ENCODE assay signal across 26 cellular contexts in the genomic region with DNA sequence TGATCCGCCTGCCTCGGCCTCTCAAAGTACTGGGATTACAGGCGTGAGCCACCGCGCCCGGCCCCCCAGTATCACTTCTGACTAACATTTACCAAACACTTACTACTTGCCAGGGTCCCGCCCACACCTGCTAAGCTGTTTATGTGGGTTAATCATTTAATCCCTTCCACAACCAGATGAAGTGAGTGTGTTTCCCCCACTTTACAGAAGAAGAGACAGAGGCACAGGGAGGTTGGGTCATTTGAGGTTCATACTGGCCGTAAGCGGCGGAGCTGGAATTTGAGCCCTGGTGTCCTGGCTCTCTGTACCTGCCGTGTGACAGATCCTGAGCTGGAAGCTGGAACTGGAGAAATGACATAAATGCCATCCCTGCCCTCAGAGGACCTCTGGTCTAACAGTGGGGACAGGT. TPM values are rescaled to one million over a fixed set of nuclear protein-coding genes. Genes with fewer than 3 reads are reported as not detected.
DNase-seq lines count a peak whose midpoint lies in the region; ATAC-seq and TF ChIP-seq lines count a peak whose summit lies in the region.
"Had no signal": no experiment of that assay in that cellular context is flagged by ENCODE, and none has a peak within 500 bp of the region (broad histone marks: within the 10 kb centered on the region; RNA-seq: fewer than 3 reads in every experiment).

No MANE protein-coding gene starts in this region.

- RAD21 ChIA-PET in HCT116 (lab: Charles Lee; ENCODE audit: low non-redundant PET in 1 of 2, low total read pairs in 2 of 2, uncharacterized antibody in 2 of 2, unreplicated experiment in 2 of 2) = no interaction called here

- H3K36me3 ChIP-seq in HCT116 (ENCODE audit: control insufficient read depth in 1 of 2, insufficient read depth in 2 of 2, low read length in 2 of 2) = no peaks in the 10 kb centered on the region
- H3K36me3 ChIP-seq in Peyer's patch = no peaks in the 10 kb centered on the region
- no peaks in the 10 kb centered on the region for H3K36me3 ChIP-seq in neural progenitor cell

- POLR2A ChIA-PET in HCT116 (lab: Charles Lee) = no interaction called here

- H3K9me2 ChIP-seq in HCT116 (ENCODE audit: insufficient read depth) = no peaks in the 10 kb centered on the region

- H3K9ac ChIP-seq in HCT116 (ENCODE audit: low read length) (no peak overlapping the region), neural progenitor cell (no peak overlapping the region)

- no peak for ATAC-seq in HCT116
- ATAC-seq in activated T-cell treated with anti-CD3 and anti-CD28 coated beads, Interleukin-2, amount 50 U/mL, for 72 hours (replicated peaks in 1 of 2) = no peak
- ATAC-seq in HG02938 (IDR thresholded peaks at IDR 0.05; ENCODE audit: unreplicated experiment) = no peak
- ATAC-seq: SK-N-SH treated with all-trans-retinoic acid at 6 μM for 48 hours had no signal

- no peak for TF ChIP-seq CTCF in HCT116 (IDR thresholded peaks at IDR 0.05 in 2 of 3, conservative IDR thresholded peaks at IDR 0.05 in 1 of 3; ENCODE audit: borderline replicate concordance in 1 of 3, insufficient read depth in 1 of 3, low read depth in 2 of 3, low read length in 2 of 3)
- peak in 1 of 6 experiments; percentile 14 for TF ChIP-seq CTCF in Peyer's patch (IDR thresholded peaks at IDR 0.05)
- no peak for TF ChIP-seq CTCF in neural progenitor cell (IDR thresholded peaks at IDR 0.05)
- TF ChIP-seq CTCF in osteocyte (IDR thresholded peaks at IDR 0.05) = no peak

- H3K27me3 Mint-ChIP-seq in neural progenitor cell (ENCODE audit: insufficient read depth, low read depth) = peaks cover 44% of the 10 kb centered on the region
- H3K27me3 Mint-ChIP-seq in osteocyte (ENCODE audit: unreplicated experiment) = peaks cover 46% of the 10 kb centered on the region
- H3K27me3 Mint-ChIP-seq in activated T-cell treated with anti-CD3 and anti-CD28 coated beads, Interleukin-2, amount 50 U/mL, for 72 hours (ENCODE audit: low read depth) = peaks cover 50% of the 10 kb centered on the region

- H3K36me3 Mint-ChIP-seq in neural progenitor cell = no peaks in the 10 kb centered on the region
- H3K36me3 Mint-ChIP-seq in osteocyte (ENCODE audit: unreplicated experiment) = no peaks in the 10 kb centered on the region
- no peaks in the 10 kb centered on the region for H3K36me3 Mint-ChIP-seq in activated T-cell treated with anti-CD3 and anti-CD28 coated beads, Interleukin-2, amount 50 U/mL, for 72 hours (ENCODE audit: insufficient read depth in 2 of 2)

- H3K27ac Mint-ChIP-seq in neural progenitor cell = peak overlapping the region; percentile 6
- H3K27ac Mint-ChIP-seq in osteocyte (ENCODE audit: unreplicated experiment) = no peak overlapping the region
- no peak overlapping the region for H3K27ac Mint-ChIP-seq in activated T-cell treated with anti-CD3 and anti-CD28 coated beads, Interleukin-2, amount 50 U/mL, for 72 hours
- H3K27ac Mint-ChIP-seq: CD4-positive, alpha-beta T cell had no signal

- no peaks in the 10 kb centered on the region for H3K27me3 ChIP-seq in HCT116 (ENCODE audit: insufficient read depth, low read length)
- no peaks in the 10 kb centered on the region for H3K27me3 ChIP-seq in Peyer's patch
- peaks cover 42% of the 10 kb centered on the region for H3K27me3 ChIP-seq in neural progenitor cell

- H3K9me3 Mint-ChIP-seq in neural progenitor cell (peaks cover 3% of the 10 kb centered on the region), osteocyte (ENCODE audit: unreplicated experiment) (no peaks in the 10 kb centered on the region)
- H3K9me3 Mint-ChIP-seq in activated T-cell treated with anti-CD3 and anti-CD28 coated beads, Interleukin-2, amount 50 U/mL, for 72 hours = no peaks in the 10 kb centered on the region
- H3K9me3 Mint-ChIP-seq: CD4-positive, alpha-beta T cell had no signal

- H3K27ac ChIP-seq in HCT116 (ENCODE audit: low read depth, low read length) (no peak overlapping the region), Peyer's patch (peak overlapping the region in 1 of 4 donors; percentile 68), neural progenitor cell (no peak overlapping the region)
- H3K27ac ChIP-seq: A549, HL-60 had no signal

- peaks cover 5% of the 10 kb centered on the region for H3K4me1 Mint-ChIP-seq in neural progenitor cell
- H3K4me1 Mint-ChIP-seq in osteocyte (ENCODE audit: unreplicated experiment) = peaks cover 8% of the 10 kb centered on the region
- H3K4me1 Mint-ChIP-seq in activated T-cell treated with anti-CD3 and anti-CD28 coated beads, Interleukin-2, amount 50 U/mL, for 72 hours (ENCODE audit: low read depth) = peaks cover 18% of the 10 kb centered on the region

- TF ChIP-seq POLR2A in HCT116 (IDR thresholded peaks at IDR 0.05; ENCODE audit: borderline replicate concordance, extremely low read depth, insufficient read depth, insufficient read length) (no peak), Peyer's patch (IDR thresholded peaks at IDR 0.05) (peak in 1 of 2 donors; percentile 29)

- H3K4me3 Mint-ChIP-seq in neural progenitor cell (no peak overlapping the region), osteocyte (ENCODE audit: unreplicated experiment) (no peak overlapping the region)
- H3K4me3 Mint-ChIP-seq in activated T-cell treated with anti-CD3 and anti-CD28 coated beads, Interleukin-2, amount 50 U/mL, for 72 hours = no peak overlapping the region
- H3K4me3 Mint-ChIP-seq: CD4-positive, alpha-beta T cell had no signal

- no peak for TF ChIP-seq RAD21 in HCT116 (IDR thresholded peaks at IDR 0.05; ENCODE audit: low read depth)

- H3K79me2 ChIP-seq in HCT116 (ENCODE audit: insufficient read depth, low read length) (no peaks in the 10 kb centered on the region), neural progenitor cell (ENCODE audit: low read depth) (no peaks in the 10 kb centered on the region)

- intact Hi-C loops in HCT116 (cut with micrococcal nuclease) = no loop called here

- H3K4me1 ChIP-seq in HCT116 (ENCODE audit: control insufficient read depth in 1 of 2, insufficient read depth in 2 of 2, low read length in 2 of 2) (peaks cover 8 to 19% of the 10 kb centered on the region in 2 experiments), Peyer's patch (peaks cover 0 to 9% (median 2%) of the 10 kb centered on the region in 4 donors), neural progenitor cell (no peaks in the 10 kb centered on the region)
- H3K4me1 ChIP-seq: Caco-2 had no signal

- H3K9me3 ChIP-seq in HCT116 (ENCODE audit: control insufficient read depth in 1 of 2, insufficient read depth in 1 of 2, low read depth in 1 of 2, low read length in 2 of 2) (no peaks in the 10 kb centered on the region), Peyer's patch (no peaks in the 10 kb centered on the region), neural progenitor cell (ENCODE audit: low read depth) (no peaks in the 10 kb centered on the region)
- H3K9me3 ChIP-seq: A549, Caco-2 had no signal

- H4K20me1 ChIP-seq in HCT116 (ENCODE audit: insufficient read depth) = no peaks in the 10 kb centered on the region
- no peaks in the 10 kb centered on the region for H4K20me1 ChIP-seq in neural progenitor cell (ENCODE audit: low read depth)

- no TSS peak for BruUV-seq in HCT116 (replicated peaks; lab: Mats Ljungman, UMichigan)

- CTCF ChIA-PET in HCT116 (lab: Charles Lee) = interaction anchor here (1.3 kb wide), 1 partner anchor 16 kb away, joined by 3 read pairs; the partner anchor contains the start of gene VPS37D

- no peak overlapping the region for H3K4me3 ChIP-seq in HCT116 (replicated peaks in 1 of 2; ENCODE audit: low read depth in 1 of 2, low read length in 2 of 2)
- no peak overlapping the region for H3K4me3 ChIP-seq in Peyer's patch
- no peak overlapping the region for H3K4me3 ChIP-seq in neural progenitor cell
- H3K4me3 ChIP-seq: A549 had no signal

- no peaks in the 10 kb centered on the region for H3F3A ChIP-seq in neural progenitor cell (ENCODE audit: low read depth)

- no peak overlapping the region for H2AFZ ChIP-seq in HCT116 (ENCODE audit: low read depth, low read length, poor library complexity, severe bottlenecking)
- H2AFZ ChIP-seq in neural progenitor cell (replicated peaks) = no peak overlapping the region

- DNase-seq in HCT116 (ENCODE audit: low read depth, low spot score) = no peak
- peak in 2 of 3 donors; percentile 60 to 77 for DNase-seq in Peyer's patch
- DNase-seq in glomerular visceral epithelial cell (ENCODE audit: extremely low spot score) = peak; percentile 32
- DNase-seq in neural progenitor cell (ENCODE audit: low spot score) = no peak
- no peak for DNase-seq in osteocyte (ENCODE audit: extremely low spot score, unreplicated experiment)
- DNase-seq in activated T-cell treated with anti-CD3 and anti-CD28 coated beads, Interleukin-2, amount 50 U/mL, for 72 hours = no peak
- no peak for DNase-seq in activated naive CD4-positive, alpha-beta T cell (lab: John Stamatoyannopoulos, UW)
- DNase-seq: Caco-2; CD4-positive, alpha-beta T cell; DMS153; EL; H7; IMR-90; NCI-H1417 treated with DMSO at 0.1 percent for 48 hours; NCI-H187 treated with DMSO at 0.1 percent for 48 hours; NCI-H2227 treated with DMSO at 0.1 percent for 48 hours; NCI-H526; SHP77 treated with DMSO at 0.1 percent for 48 hours had no signal

- H3K4me2 ChIP-seq in HCT116 (ENCODE audit: low read length) (peak overlapping the region; percentile 9; the same call in 1 of the 2 replicates), neural progenitor cell (no peak overlapping the region)
- H3K4me2 ChIP-seq: A549 had no signal

RNA-seq across cellular contexts. Expression of gene VPS37D, which starts 15.1 kb away (rescaled TPM):
- total RNA-seq in HCT116 (2021; ENCODE audit: unreplicated experiment) (9.5 TPM), Peyer's patch (1 to 10 TPM in 3 of 4 donors, not detected in 1; 1.1 to 6.3 (median 5.0) TPM), neural progenitor cell (ENCODE audit: low replicate concordance) (7.0 and 24.6 TPM in 2 replicates), osteocyte (5.0 and 6.2 TPM in 2 replicates)
- 8.2 and 9.2 TPM in 2 replicates for polyA plus RNA-seq in HCT116 (2012)
- under 1 TPM; 0.70 to 0.95 TPM for total RNA-seq in activated T-cell treated with anti-CD3 and anti-CD28 coated beads, Interleukin-2, amount 50 U/mL, for 72 hours

RNA-seq across cellular contexts. Expression of gene MLXIPL, which starts 28.2 kb away (rescaled TPM):
- total RNA-seq in HCT116 (2021; ENCODE audit: unreplicated experiment) = 79.4 TPM
- polyA plus RNA-seq in HCT116 (2012) = 57.5 and 60.6 TPM in 2 replicates
- total RNA-seq in Peyer's patch = 100 to 1,000 TPM; 114 to 465 (median 293) TPM
- 0.87 and 0.90 TPM in 2 replicates for total RNA-seq in neural progenitor cell (ENCODE audit: low replicate concordance)
- 0.43 TPM in 1 of 2 replicates, not detected in the other for total RNA-seq in osteocyte
- under 1 TPM in 1 of 2 donors, not detected in 1; 0.14 TPM for total RNA-seq in activated T-cell treated with anti-CD3 and anti-CD28 coated beads, Interleukin-2, amount 50 U/mL, for 72 hours
- total RNA-seq: CD4-positive, alpha-beta T cell; HT1080; IMR-90; MCF 10A; RPMI7951 had no signal
- polyA plus RNA-seq: BJ, IMR-90 had no signal

RNA-seq across cellular contexts. Expression of gene DNAJC30, which starts 30.7 kb away (rescaled TPM):
- total RNA-seq in HCT116 (2021; ENCODE audit: unreplicated experiment) (8.5 TPM), Peyer's patch (1 to 10 TPM; 1.7 to 8.1 (median 5.6) TPM), neural progenitor cell (ENCODE audit: low replicate concordance) (0.94 and 2.6 TPM in 2 replicates), osteocyte (13.8 and 14.5 TPM in 2 replicates)
- 3.4 and 5.1 TPM in 2 replicates for polyA plus RNA-seq in HCT116 (2012)
- total RNA-seq in activated T-cell treated with anti-CD3 and anti-CD28 coated beads, Interleukin-2, amount 50 U/mL, for 72 hours = 1 to 10 TPM; 4.3 to 5.8 TPM

RNA-seq across cellular contexts. Expression of gene BUD23, which starts 30.9 kb away (rescaled TPM):
- 168 TPM for total RNA-seq in HCT116 (2021; ENCODE audit: unreplicated experiment)
- 148 and 164 TPM in 2 replicates for polyA plus RNA-seq in HCT116 (2012)
- total RNA-seq in Peyer's patch = 10 to 100 TPM; 34.5 to 48.7 (median 44.1) TPM
- total RNA-seq in neural progenitor cell (ENCODE audit: low replicate concordance) = 22.8 and 41.6 TPM in 2 replicates
- total RNA-seq in osteocyte = 47.2 and 56.7 TPM in 2 replicates
- total RNA-seq in activated T-cell treated with anti-CD3 and anti-CD28 coated beads, Interleukin-2, amount 50 U/mL, for 72 hours = 10 to 100 TPM; 87.0 to 90.9 TPM

Comparison
In these comparisons a context has a peak if more than half of its experiments do, and no peak if none do; other contexts are left out.
1. DNase-seq: peak in Peyer's patch (2 of 3) and glomerular visceral epithelial cell (single experiment); none in HCT116 (single experiment), neural progenitor cell (single experiment), osteocyte (single experiment), activated T-cell treated with anti-CD3 and anti-CD28 coated beads, Interleukin-2, amount 50 U/mL, for 72 hours (0 of 2) and activated naive CD4-positive, alpha-beta T cell (0 of 4).
2. RNA of gene MLXIPL, which starts 28.2 kb away (total RNA-seq): 114 to 465 TPM in Peyer's patch and 79.4 TPM in HCT116 (single experiment); 0.87 to 0.90 TPM in neural progenitor cell, 0.43 TPM in osteocyte and 0.14 TPM in activated T-cell treated with anti-CD3 and anti-CD28 coated beads, Interleukin-2, amount 50 U/mL, for 72 hours; every median in the first group is over 10 times any median in the second.